8 cellular contexts compared by ENCODE assay signal in genomic region chr16:47493358-47494337, GRCh38. TPM values are rescaled to one million over a fixed set of nuclear protein-coding genes. Genes with fewer than 3 reads are reported as not detected.
DNase-seq lines count a peak whose midpoint lies in the region; ATAC-seq and TF ChIP-seq lines count a peak whose summit lies in the region.

No MANE protein-coding gene starts in this region.

- peak overlapping the region; percentile 38 for H3K27ac Mint-ChIP-seq in activated T-cell treated with anti-CD3 and anti-CD28 coated beads, Interleukin-2, amount 50 U/mL, for 24 hours
- H3K27ac Mint-ChIP-seq in activated naive CD8-positive, alpha-beta T cell treated with anti-CD3 and anti-CD28 coated beads, Interleukin-2, amount 50 U/mL, for 24 hours = peak overlapping the region; percentile 85

- H3K27ac ChIP-seq in thymus (ENCODE audit: low read depth) = peak overlapping the region; percentile 77
- no peak overlapping the region for H3K27ac ChIP-seq in foreskin keratinocyte

- no peak for ATAC-seq in activated T-cell treated with anti-CD3 and anti-CD28 coated beads, Interleukin-2, amount 50 U/mL, for 4 hours
- ATAC-seq in HG03135 (IDR thresholded peaks at IDR 0.05; ENCODE audit: unreplicated experiment) (peak; percentile 70), foreskin keratinocyte (no peak)
- no peak for ATAC-seq in activated naive CD8-positive, alpha-beta T cell treated with anti-CD3 and anti-CD28 coated beads, Interleukin-2, amount 50 U/mL, for 24 hours

- H3K4me3 ChIP-seq in thymus (ENCODE audit: low read length) = no peak overlapping the region

- no peak for TF ChIP-seq CTCF in foreskin keratinocyte (conservative IDR thresholded peaks at IDR 0.05)

- no peak overlapping the region for H3K4me3 Mint-ChIP-seq in activated T-cell treated with anti-CD3 and anti-CD28 coated beads, Interleukin-2, amount 50 U/mL, for 24 hours
- no peak overlapping the region for H3K4me3 Mint-ChIP-seq in activated T-cell treated with anti-CD3 and anti-CD28 coated beads, Interleukin-2, amount 50 U/mL, for 4 hours
- peak overlapping the region; percentile 70 for H3K4me3 Mint-ChIP-seq in activated naive CD8-positive, alpha-beta T cell treated with anti-CD3 and anti-CD28 coated beads, Interleukin-2, amount 50 U/mL, for 24 hours

- H3K36me3 ChIP-seq in thymus (ENCODE audit: control insufficient read depth, insufficient read depth) = peaks cover 3% of the 10 kb centered on the region

- peaks cover 25% of the 10 kb centered on the region for H3K4me1 Mint-ChIP-seq in activated T-cell treated with anti-CD3 and anti-CD28 coated beads, Interleukin-2, amount 50 U/mL, for 24 hours (ENCODE audit: low read depth)
- H3K4me1 Mint-ChIP-seq in activated T-cell treated with anti-CD3 and anti-CD28 coated beads, Interleukin-2, amount 50 U/mL, for 4 hours (ENCODE audit: low read depth) = peaks cover 45% of the 10 kb centered on the region
- H3K4me1 Mint-ChIP-seq in activated naive CD8-positive, alpha-beta T cell treated with anti-CD3 and anti-CD28 coated beads, Interleukin-2, amount 50 U/mL, for 24 hours = peaks cover 36% of the 10 kb centered on the region

- WGBS in thymus = 77% methylated on average over 9 of the region's 9 CpGs

- DNase-seq in activated T-cell treated with anti-CD3 and anti-CD28 coated beads, Interleukin-2, amount 50 U/mL, for 24 hours = no peak
- DNase-seq in activated T-cell treated with anti-CD3 and anti-CD28 coated beads, Interleukin-2, amount 50 U/mL, for 4 hours = no peak
- no peak for DNase-seq in activated naive CD8-positive, alpha-beta T cell treated with anti-CD3 and anti-CD28 coated beads, Interleukin-2, amount 50 U/mL, for 24 hours
- no peak for DNase-seq in DMS53 (lab: John Stamatoyannopoulos, UW)
- DNase-seq in foreskin keratinocyte = no peak
- no peak for DNase-seq in activated CD4-positive, CD25-positive, alpha-beta regulatory T cell (lab: John Stamatoyannopoulos, UW)

- no peaks in the 10 kb centered on the region for H3K27me3 Mint-ChIP-seq in activated T-cell treated with anti-CD3 and anti-CD28 coated beads, Interleukin-2, amount 50 U/mL, for 24 hours
- H3K27me3 Mint-ChIP-seq in activated T-cell treated with anti-CD3 and anti-CD28 coated beads, Interleukin-2, amount 50 U/mL, for 4 hours (ENCODE audit: low read depth) = no peaks in the 10 kb centered on the region
- no peaks in the 10 kb centered on the region for H3K27me3 Mint-ChIP-seq in activated naive CD8-positive, alpha-beta T cell treated with anti-CD3 and anti-CD28 coated beads, Interleukin-2, amount 50 U/mL, for 24 hours

- H3K4me1 ChIP-seq in thymus (ENCODE audit: control insufficient read depth, insufficient read depth, low read length) = peaks cover 6% of the 10 kb centered on the region
- H3K4me1 ChIP-seq in foreskin keratinocyte = no peaks in the 10 kb centered on the region

- H3K9me3 ChIP-seq in thymus (ENCODE audit: control insufficient read depth) = no peaks in the 10 kb centered on the region

- H3K27me3 ChIP-seq in thymus (ENCODE audit: control insufficient read depth, insufficient read depth) (no peaks in the 10 kb centered on the region), foreskin keratinocyte (no peaks in the 10 kb centered on the region)

- H3K9me3 Mint-ChIP-seq in activated T-cell treated with anti-CD3 and anti-CD28 coated beads, Interleukin-2, amount 50 U/mL, for 24 hours = peaks cover 20% of the 10 kb centered on the region
- peaks cover 4% of the 10 kb centered on the region for H3K9me3 Mint-ChIP-seq in activated T-cell treated with anti-CD3 and anti-CD28 coated beads, Interleukin-2, amount 50 U/mL, for 4 hours
- H3K9me3 Mint-ChIP-seq in activated naive CD8-positive, alpha-beta T cell treated with anti-CD3 and anti-CD28 coated beads, Interleukin-2, amount 50 U/mL, for 24 hours = peaks cover 4% of the 10 kb centered on the region

- H3K36me3 Mint-ChIP-seq in activated T-cell treated with anti-CD3 and anti-CD28 coated beads, Interleukin-2, amount 50 U/mL, for 24 hours (ENCODE audit: low read depth) = peaks cover 56% of the 10 kb centered on the region
- peaks cover 31% of the 10 kb centered on the region for H3K36me3 Mint-ChIP-seq in activated T-cell treated with anti-CD3 and anti-CD28 coated beads, Interleukin-2, amount 50 U/mL, for 4 hours (ENCODE audit: insufficient read depth)
- peaks cover 26% of the 10 kb centered on the region for H3K36me3 Mint-ChIP-seq in activated naive CD8-positive, alpha-beta T cell treated with anti-CD3 and anti-CD28 coated beads, Interleukin-2, amount 50 U/mL, for 24 hours (ENCODE audit: low read depth)

RNA-seq across cellular contexts. Expression of gene PHKB, which starts 32.5 kb away (rescaled TPM):
- total RNA-seq in activated T-cell treated with anti-CD3 and anti-CD28 coated beads, Interleukin-2, amount 50 U/mL, for 4 hours = 10 to 100 TPM; 12.7 to 17.2 (median 13.0) TPM
- polyA plus RNA-seq in thymus = 34.7 TPM
- 48.5 and 55.0 TPM in 2 replicates for total RNA-seq in foreskin keratinocyte
- polyA plus RNA-seq in foreskin keratinocyte = 23.6 and 27.5 TPM in 2 replicates

RNA-seq across cellular contexts. Expression of gene ITFG1, which starts 32.8 kb away (rescaled TPM):
- 10 to 100 TPM; 20.1 to 24.1 (median 20.9) TPM for total RNA-seq in activated T-cell treated with anti-CD3 and anti-CD28 coated beads, Interleukin-2, amount 50 U/mL, for 4 hours
- 28.8 TPM for polyA plus RNA-seq in thymus
- total RNA-seq in foreskin keratinocyte = 34.0 and 36.8 TPM in 2 replicates
- polyA plus RNA-seq in foreskin keratinocyte = 26.6 and 32.3 TPM in 2 replicates
